18 cellular contexts compared by ENCODE assay signal in the genomic region with DNA sequence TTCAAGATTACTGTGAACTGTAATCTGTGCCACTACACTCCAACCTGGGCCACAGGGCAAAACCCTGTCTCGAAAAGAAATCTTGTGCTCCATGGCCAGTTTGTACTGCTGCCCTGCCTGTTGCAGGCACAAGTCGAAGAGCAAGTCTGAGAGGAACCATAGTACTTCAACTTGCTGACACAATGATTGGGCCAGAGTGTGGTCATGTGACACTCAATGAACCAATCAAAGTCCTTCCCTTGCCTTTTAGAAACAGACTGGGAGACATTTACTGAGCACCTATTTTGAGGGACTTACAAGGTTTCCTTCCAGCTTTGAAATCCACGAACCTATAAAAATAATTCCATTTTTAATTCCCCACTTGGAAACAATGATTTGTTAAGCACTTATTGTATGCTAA. TPM values are rescaled to one million over a fixed set of nuclear protein-coding genes. Genes with fewer than 3 reads are reported as not detected.
"Had no signal": no experiment of that assay in that cellular context is flagged by ENCODE, and none has a peak within 500 bp of the region (broad histone marks: within the 10 kb centered on the region; RNA-seq: fewer than 3 reads in every experiment).

No MANE protein-coding gene starts in this region.

- DNase-seq: activated CD4-positive, alpha-beta T cell treated with anti-CD3 and anti-CD28 coated beads for 36 hours; activated CD8-positive, alpha-beta memory T cell treated with anti-CD3 and anti-CD28 coated beads, Interleukin-2, amount 50 U/mL, for 4 hours; activated CD8-positive, alpha-beta T cell treated with anti-CD3 and anti-CD28 coated beads for 36 hours; activated gamma-delta T cell treated with Interleukin-2 at 50 U/mL for 16 hours; activated T-cell treated with anti-CD3 and anti-CD28 coated beads, Interleukin-2, amount 50 U/mL, for 72 hours; aorta; dorsolateral prefrontal cortex; foreskin keratinocyte; heart right ventricle; kidney; left ventricle myocardium inferior; occipital lobe; stimulated activated CD4-positive, alpha-beta T cell treated with anti-CD3 and anti-CD28 coated beads, Interleukin-12 subunit alpha, Interleukin-12 subunit beta, amount 100 ng/mL, for 4 hours; stimulated activated naive CD4-positive, alpha-beta T cell; T-helper 9 cell had no signal

- H3K4me3 ChIP-seq: breast epithelium, dorsolateral prefrontal cortex, heart right ventricle, left ventricle myocardium inferior had no signal

- H3K27me3 ChIP-seq: breast epithelium, foreskin keratinocyte had no signal

- H3K27ac ChIP-seq: breast epithelium, dorsolateral prefrontal cortex, foreskin keratinocyte, heart right ventricle, left ventricle myocardium inferior had no signal

- H3K4me1 ChIP-seq: breast epithelium, foreskin keratinocyte, left ventricle myocardium inferior had no signal

- H3K9me3 ChIP-seq: breast epithelium, heart right ventricle, left ventricle myocardium inferior had no signal

- ATAC-seq: activated CD4-positive, alpha-beta T cell treated with anti-CD3 and anti-CD28 coated beads for 36 hours; activated CD8-positive, alpha-beta T cell treated with anti-CD3 and anti-CD28 coated beads for 36 hours; activated T-cell treated with anti-CD3 and anti-CD28 coated beads, Interleukin-2, amount 50 U/mL, for 72 hours; esophagus mucosa; foreskin keratinocyte; heart right ventricle had no signal

- FAIRE-seq: kidney had no signal

- H3K36me3 ChIP-seq: breast epithelium, heart right ventricle, left ventricle myocardium inferior had no signal

RNA-seq across cellular contexts. Expression of a gene that starts 39.8 kb away (rescaled TPM):
- total RNA-seq: activated CD4-positive, alpha-beta T cell treated with anti-CD3 and anti-CD28 coated beads for 36 hours; activated CD8-positive, alpha-beta T cell treated with anti-CD3 and anti-CD28 coated beads for 36 hours; activated T-cell treated with anti-CD3 and anti-CD28 coated beads, Interleukin-2, amount 50 U/mL, for 72 hours; occipital lobe; pulmonary artery endothelial cell had no signal
